In the genomic region with DNA sequence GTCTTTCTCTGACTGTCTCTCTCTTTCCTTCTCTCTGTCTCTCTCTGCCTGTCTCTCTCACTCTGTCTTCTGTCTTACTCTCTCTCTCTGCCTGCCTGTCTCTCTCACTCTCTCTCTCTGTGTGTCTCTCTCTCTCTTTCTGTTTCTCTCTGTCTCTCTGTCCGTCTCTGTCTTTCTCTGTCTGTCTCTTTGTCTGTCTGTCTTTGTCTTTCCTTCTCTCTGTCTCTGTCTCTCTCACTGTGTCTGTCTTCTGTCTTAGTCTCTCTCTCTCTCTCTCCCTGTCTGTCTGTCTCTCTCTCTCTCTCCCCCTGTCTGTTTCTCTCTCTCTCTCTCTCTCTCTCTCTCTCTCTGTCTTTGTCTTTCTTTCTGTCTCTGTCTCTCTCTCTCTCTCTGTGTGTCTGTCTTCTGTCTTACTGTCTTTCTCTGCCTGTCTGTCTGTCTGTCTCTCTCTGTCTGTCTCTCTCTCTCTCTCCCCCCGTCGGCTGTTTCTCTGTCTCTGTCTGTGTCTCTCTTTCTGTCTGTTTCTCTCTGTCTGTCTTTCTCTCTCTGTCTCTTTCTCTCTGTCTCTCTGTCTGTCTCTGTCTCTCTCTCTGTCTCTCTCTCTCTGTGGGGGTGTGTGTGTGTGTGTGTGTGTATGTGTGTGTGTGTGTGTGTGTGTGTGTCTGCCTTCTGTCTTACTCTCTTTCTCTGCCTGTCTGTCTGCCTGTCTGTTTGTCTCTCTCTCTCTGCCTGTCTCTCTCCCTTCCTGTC, we compare ENCODE assay signal across 8 cellular contexts.
DNase-seq lines count a peak whose midpoint lies in the region; ATAC-seq, FAIRE-seq and TF ChIP-seq lines count a peak whose summit lies in the region.
"Not testable (repeated sequence)": the region's sequence is repeated elsewhere in the genome, so short reads cannot be mapped to it uniquely, and the experiment has no call there.

No MANE protein-coding gene starts in this region.

- H3K4me3 ChIP-seq in HepG2 (replicated peaks in 1 of 3; ENCODE audit: insufficient read depth in 1 of 3, low read depth in 2 of 3, low read length in 3 of 3); upper lobe of left lung: not testable (repeated sequence)

- H4K20me1 ChIP-seq in HepG2 (ENCODE audit: insufficient read depth, low read length) = not testable (repeated sequence)

- WGBS in HepG2 (ENCODE audit: low lambda C conversion rate) = no CpG with 5 or more reads among the region's 3 CpGs
- no CpG with 5 or more reads among the region's 3 CpGs for WGBS in upper lobe of left lung, 2 donors

- not testable (repeated sequence) for H3K27ac ChIP-seq in HepG2 (ENCODE audit: extremely low read length, insufficient read depth, low read length); upper lobe of left lung

- TF ChIP-seq EP300 in HepG2 (IDR thresholded peaks at IDR 0.05; ENCODE audit: low read depth in 2 of 2, low read length in 2 of 2); HepG2 (CRISPR knock-in tag; IDR thresholded peaks at IDR 0.05; ENCODE audit: borderline replicate concordance); upper lobe of left lung (IDR thresholded peaks at IDR 0.05): not testable (repeated sequence)

- in situ Hi-C loops in HepG2 (cut with HindIII; ENCODE audit: extremely low pct_ligation_motif_present, low pct_unique_long_range_greater_than_20kb) = not testable (repeated sequence)

- BruUV-seq in HepG2 (replicated peaks; lab: Mats Ljungman, UMichigan) = not testable (repeated sequence)

- H3K4me1 ChIP-seq in HepG2 (ENCODE audit: insufficient read depth, low read length); upper lobe of left lung: not testable (repeated sequence)

- not testable (repeated sequence) for H3K27me3 ChIP-seq in HepG2 (ENCODE audit: control insufficient read depth in 1 of 2, insufficient read depth in 2 of 2, low read length in 2 of 2); upper lobe of left lung

- DNase-seq in activated naive CD4-positive, alpha-beta T cell treated with anti-CD3 and anti-CD28 coated beads, Interleukin-2, amount 50 U/mL, for 72 hours (ENCODE audit: low spot score in 2 of 2); HepG2 (ENCODE audit: low spot score); upper lobe of left lung: not testable (repeated sequence)

- H3K79me2 ChIP-seq in HepG2 (ENCODE audit: insufficient read depth, low read length) = not testable (repeated sequence)

- CTCF ChIA-PET in HepG2 (lab: Yijun Ruan, JAX; ENCODE audit: low intra/inter-chr PET ratio, low total read pairs) = not testable (repeated sequence)

- FAIRE-seq in HepG2 (lab: Jason Lieb, UNC) = not testable (repeated sequence)

- not testable (repeated sequence) for H3K9me3 Mint-ChIP-seq in activated naive CD4-positive, alpha-beta T cell treated with anti-CD3 and anti-CD28 coated beads, Interleukin-2, amount 50 U/mL, for 72 hours

- not testable (repeated sequence) for H3K36me3 ChIP-seq in HepG2 (replicated peaks in 1 of 2; ENCODE audit: control insufficient read depth in 1 of 2, insufficient read depth in 2 of 2, low read length in 2 of 2); upper lobe of left lung

- POLR2A ChIA-PET in HepG2 (lab: Yijun Ruan, JAX) = not testable (repeated sequence)

- not testable (repeated sequence) for H3K27ac Mint-ChIP-seq in activated naive CD4-positive, alpha-beta T cell treated with anti-CD3 and anti-CD28 coated beads, Interleukin-2, amount 50 U/mL, for 72 hours

- not testable (repeated sequence) for H3K4me2 ChIP-seq in HepG2 (ENCODE audit: low read depth, low read length)

- intact Hi-C loops in HepG2 (cut with micrococcal nuclease; ENCODE audit: unreplicated experiment) = not testable (repeated sequence)

- not testable (repeated sequence) for H2AFZ ChIP-seq in HepG2 (ENCODE audit: low read length)

- not testable (repeated sequence) for TF ChIP-seq RAD21 in HepG2 (CRISPR knock-in tag; IDR thresholded peaks at IDR 0.05)

- TF ChIP-seq CTCF in HepG2 (CRISPR knock-in tag; IDR thresholded peaks at IDR 0.05); upper lobe of left lung (IDR thresholded peaks at IDR 0.05): not testable (repeated sequence)

- H3K36me3 Mint-ChIP-seq in activated naive CD4-positive, alpha-beta T cell treated with anti-CD3 and anti-CD28 coated beads, Interleukin-2, amount 50 U/mL, for 72 hours = not testable (repeated sequence)

- ATAC-seq in GM18519 (IDR thresholded peaks at IDR 0.05; ENCODE audit: low FRiP score, unreplicated experiment) = peak; percentile 76
- ATAC-seq in GM21360 (IDR thresholded peaks at IDR 0.05; ENCODE audit: unreplicated experiment) = peak; percentile 81
- peak; percentile 84 for ATAC-seq in HG02642 (IDR thresholded peaks at IDR 0.05; ENCODE audit: poor library complexity, unreplicated experiment)
- peak; percentile 81 for ATAC-seq in HG03095 (IDR thresholded peaks at IDR 0.05; ENCODE audit: unreplicated experiment)
- peak; percentile 66 for ATAC-seq in HG03565 (IDR thresholded peaks at IDR 0.05; ENCODE audit: unreplicated experiment)
- peak; percentile 86 to 90 for ATAC-seq in activated naive CD4-positive, alpha-beta T cell treated with anti-CD3 and anti-CD28 coated beads, Interleukin-2, amount 50 U/mL, for 72 hours
- peak; percentile 95 for ATAC-seq in HepG2
- peak; percentile 96 to 100 for ATAC-seq in upper lobe of left lung (ENCODE audit: low FRiP score in 2 of 2)

- not testable (repeated sequence) for H3K9ac ChIP-seq in HepG2 (ENCODE audit: insufficient read depth, low read depth, low read length)

- H3K9me3 ChIP-seq in HepG2 (ENCODE audit: low read length); upper lobe of left lung: not testable (repeated sequence)

- TF ChIP-seq POLR2A in HepG2 (IDR thresholded peaks at IDR 0.05; ENCODE audit: insufficient read depth in 1 of 2, low read depth in 2 of 2, low read length in 2 of 2); upper lobe of left lung (IDR thresholded peaks at IDR 0.05): not testable (repeated sequence)
